ENCODE assay signal across 16 cellular contexts in genomic region chr5:135141303-135142268, GRCh38.
DNase-seq lines count a peak whose midpoint lies in the region; ATAC-seq and TF ChIP-seq lines count a peak whose summit lies in the region.
"Had no signal": no experiment of that assay in that cellular context is flagged by ENCODE, and none has a peak within 500 bp of the region (broad histone marks: within the 10 kb centered on the region; RNA-seq: fewer than 3 reads in every experiment).

No MANE protein-coding gene starts in this region.

- H3K4me1 ChIP-seq in esophagus squamous epithelium (peaks cover 39 to 69% (median 53%) of the 10 kb centered on the region in 3 donors), urinary bladder (ENCODE audit: insufficient read depth) (no peaks in the 10 kb centered on the region)

- ATAC-seq in activated CD4-positive, CD25-positive, alpha-beta regulatory T cell treated with anti-CD3 and anti-CD28 coated beads, Interleukin-2, amount 50 U/mL, for 24 hours: no peak
- ATAC-seq in natural killer cell: no peak

- TF ChIP-seq CTCF in esophagus squamous epithelium (IDR thresholded peaks at IDR 0.05) (no peak), GM10266 (IDR thresholded peaks at IDR 0.05; ENCODE audit: control insufficient read depth, insufficient read depth, low read depth, missing control alignments) (no peak), natural killer cell (IDR thresholded peaks at IDR 0.05) (no peak)

- no peak for TF ChIP-seq POLR2A in esophagus squamous epithelium (IDR thresholded peaks at IDR 0.05)

- H3K4me1 Mint-ChIP-seq in natural killer cell: no peaks in the 10 kb centered on the region

- peak; percentile 2 for DNase-seq in activated CD4-positive, CD25-positive, alpha-beta regulatory T cell treated with anti-CD3 and anti-CD28 coated beads, Interleukin-2, amount 50 U/mL, for 72 hours
- DNase-seq in NCI-H2107 treated with DMSO at 0.1 percent for 48 hours (lab: John Stamatoyannopoulos, UW; ENCODE audit: unreplicated experiment): peak; percentile 52
- DNase-seq in esophagus squamous epithelium (lab: John Stamatoyannopoulos, UW): no peak
- DNase-seq in GM10266 (ENCODE audit: extremely low spot score): no peak
- no peak for DNase-seq in NCI-H1417 (lab: John Stamatoyannopoulos, UW)
- no peak for DNase-seq in natural killer cell
- DNase-seq: activated CD4-positive, alpha-beta T cell treated with anti-CD3 and anti-CD28 coated beads for 1 hour; activated effector memory CD4-positive, alpha-beta T cell treated with Interleukin-2 at 50 U/mL for 16 hours; caudate nucleus; GF-D8; NCI-H2227 treated with DMSO at 0.1 percent for 48 hours; nucleus accumbens; stimulated activated CD4-positive, alpha-beta T cell treated with anti-CD3 and anti-CD28 coated beads, Interleukin-2, amount 100 ng/mL, for 24 hours had no signal

- WGBS in esophagus squamous epithelium, 2 donors: 42 to 50% methylated on average over 9 to 12 of the region's 13 CpGs
- 72% methylated on average over 13 of the region's 13 CpGs for WGBS in urinary bladder

- no peak overlapping the region for H3K4me3 Mint-ChIP-seq in natural killer cell
- H3K4me3 Mint-ChIP-seq: stimulated activated naive CD8-positive, alpha-beta T cell treated with anti-CD3 and anti-CD28 coated beads, Interleukin-15, Interleukin-2, amounts not matched to agents 100 ng/mL and 50 ng/mL, for 24 hours had no signal

- H3K27ac ChIP-seq in esophagus squamous epithelium (peak overlapping the region; percentile 91 to 96 (median 95)), urinary bladder (ENCODE audit: low read depth) (peak overlapping the region; percentile 51)

- no peak overlapping the region for H3K4me3 ChIP-seq in esophagus squamous epithelium
- no peak overlapping the region for H3K4me3 ChIP-seq in urinary bladder (ENCODE audit: low read depth, low read length)

- intact Hi-C loops in esophagus squamous epithelium (cut with DNase I) (loop anchor here (5.0 kb wide), 1 partner anchor 46 kb away; no protein-coding TSS in a partner anchor), natural killer cell (cut with micrococcal nuclease) (no loop called here)

- H3K27ac Mint-ChIP-seq in natural killer cell: no peak overlapping the region
- H3K27ac Mint-ChIP-seq: stimulated activated naive CD8-positive, alpha-beta T cell treated with anti-CD3 and anti-CD28 coated beads, Interleukin-15, Interleukin-2, amounts not matched to agents 100 ng/mL and 50 ng/mL, for 24 hours had no signal

- no peaks in the 10 kb centered on the region for H3K36me3 ChIP-seq in esophagus squamous epithelium
- no peaks in the 10 kb centered on the region for H3K36me3 ChIP-seq in urinary bladder (ENCODE audit: insufficient read depth)

- peaks cover 0 to 7% of the 10 kb centered on the region in 2 donors for H3K27me3 Mint-ChIP-seq in natural killer cell (ENCODE audit: low read depth in 2 of 2)

- H3K9me3 ChIP-seq in esophagus squamous epithelium: no peaks in the 10 kb centered on the region

- H3K27me3 ChIP-seq in esophagus squamous epithelium: no peaks in the 10 kb centered on the region

- no peaks in the 10 kb centered on the region for H3K36me3 Mint-ChIP-seq in natural killer cell

- no peaks in the 10 kb centered on the region for H3K9me3 Mint-ChIP-seq in natural killer cell
- H3K9me3 Mint-ChIP-seq: stimulated activated naive CD8-positive, alpha-beta T cell treated with anti-CD3 and anti-CD28 coated beads, Interleukin-15, Interleukin-2, amounts not matched to agents 100 ng/mL and 50 ng/mL, for 24 hours had no signal

Comparison
In these comparisons a context has a peak if more than half of its experiments do, and no peak if none do; other contexts are left out.
1. DNase-seq: peak in activated CD4-positive, CD25-positive, alpha-beta regulatory T cell treated with anti-CD3 and anti-CD28 coated beads, Interleukin-2, amount 50 U/mL, for 72 hours (single experiment) and NCI-H2107 treated with DMSO at 0.1 percent for 48 hours (single experiment); none in esophagus squamous epithelium (single experiment), GM10266 (single experiment), NCI-H1417 (0 of 3) and natural killer cell (single experiment).